ENCODE assay signal across 8 cellular contexts in the genomic region with DNA sequence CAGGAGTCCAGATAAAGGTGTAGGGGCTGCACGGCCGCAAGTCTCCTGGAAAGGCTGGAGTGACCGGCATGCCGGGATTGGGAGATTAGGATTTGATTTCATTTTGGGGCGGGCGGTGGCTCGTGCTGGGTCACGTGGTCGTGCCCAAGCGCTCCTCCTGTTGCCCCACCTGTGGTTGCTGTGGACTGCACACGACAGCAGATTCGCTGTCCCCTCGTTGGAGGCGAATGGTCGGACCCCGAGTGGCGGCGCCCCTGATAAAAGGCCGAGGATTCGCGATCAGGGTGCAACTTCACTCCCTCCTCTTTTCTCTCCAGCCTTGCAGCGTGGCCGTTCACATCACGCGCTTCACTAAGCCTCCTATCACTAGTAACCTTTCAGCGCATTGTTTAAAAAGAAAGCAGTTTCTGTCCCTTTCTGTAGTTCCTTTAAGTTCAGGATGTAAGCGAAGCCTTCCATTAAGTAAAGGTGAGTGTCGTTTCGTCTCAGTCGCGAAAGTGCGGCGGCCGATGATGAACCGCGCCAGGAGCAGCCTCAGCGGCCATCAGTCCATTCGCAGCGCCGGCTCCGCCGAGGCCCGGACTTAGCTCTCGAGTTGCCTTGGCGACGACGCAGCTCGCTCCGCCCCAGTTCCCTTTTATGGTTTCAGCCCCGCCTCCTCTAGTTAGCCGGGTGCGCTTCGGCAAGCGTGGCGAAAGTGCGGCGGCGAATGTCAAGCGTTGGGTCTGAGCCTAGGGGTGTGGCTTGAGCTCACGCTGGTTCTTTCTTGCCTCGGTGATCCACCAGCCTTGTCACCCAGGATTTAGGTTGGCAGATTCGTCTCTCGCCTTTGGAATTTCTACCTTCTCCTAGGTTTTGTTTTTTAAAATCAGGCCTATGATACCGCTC. TPM values are rescaled to one million over a fixed set of nuclear protein-coding genes. Genes with fewer than 3 reads are reported as not detected.
DNase-seq lines count a peak whose midpoint lies in the region; ATAC-seq, FAIRE-seq and TF ChIP-seq lines count a peak whose summit lies in the region.

No MANE protein-coding gene starts in this region.

- H3K27ac Mint-ChIP-seq in activated CD4-positive, alpha-beta memory T cell treated with anti-CD3 and anti-CD28 coated beads for 36 hours, result peak overlapping the region; percentile 97

- no peak for TF ChIP-seq RAD21 in HepG2 (CRISPR knock-in tag; IDR thresholded peaks at IDR 0.05)

- WGBS in HepG2 (ENCODE audit: low lambda C conversion rate), result 97% methylated on average over 64 of the region's 64 CpGs

- peaks cover 36% of the 10 kb centered on the region for H3K79me2 ChIP-seq in HepG2 (ENCODE audit: insufficient read depth, low read length)

- FAIRE-seq in HepG2 (lab: Jason Lieb, UNC), result no peak

- no peaks in the 10 kb centered on the region; the same call in 1 of the 2 replicates for H4K20me1 ChIP-seq in HepG2 (ENCODE audit: insufficient read depth, low read length)

- no peak overlapping the region for H2AFZ ChIP-seq in HepG2 (ENCODE audit: low read length)

- H3K4me1 Mint-ChIP-seq in activated CD4-positive, alpha-beta memory T cell treated with anti-CD3 and anti-CD28 coated beads for 36 hours (ENCODE audit: low read depth), result peaks cover 45% of the 10 kb centered on the region

- ATAC-seq in GM18907 (IDR thresholded peaks at IDR 0.05; ENCODE audit: unreplicated experiment) (peak; percentile 62), HG03159 (IDR thresholded peaks at IDR 0.05; ENCODE audit: unreplicated experiment) (peak; percentile 56), HepG2 (no peak)

- POLR2A ChIA-PET in AG04449 (lab: Yijun Ruan, JAX), result interaction anchor here (0.6 to 2.3 kb wide), 4 partner anchors 8 to 137 kb away, joined by 4 to 16 read pairs (median 6); a partner anchor contains a TSS
- POLR2A ChIA-PET in activated CD4-positive, alpha-beta memory T cell treated with anti-CD3 and anti-CD28 coated beads for 36 hours (lab: Charles Lee), result interaction anchor here (1.1 to 2.9 kb wide), 8 partner anchors 12 to 159 kb away, joined by 3 to 22 read pairs (median 8); a partner anchor contains a TSS
- POLR2A ChIA-PET in HepG2 (lab: Yijun Ruan, JAX), result interaction anchor here (2.0 kb wide), 1 partner anchor 12 kb away, joined by 5 read pairs; no protein-coding TSS in a partner anchor

- H3K4me3 Mint-ChIP-seq in activated CD4-positive, alpha-beta memory T cell treated with anti-CD3 and anti-CD28 coated beads for 36 hours, result peak overlapping the region; percentile 86

- no peaks in the 10 kb centered on the region; a peak in 1 of 5 replicates for H3K27me3 ChIP-seq in HepG2 (ENCODE audit: control insufficient read depth in 1 of 2, insufficient read depth in 2 of 2, low read length in 2 of 2)

- no peak overlapping the region for H3K27ac ChIP-seq in HepG2 (ENCODE audit: extremely low read length, insufficient read depth, low read length)

- H3K36me3 Mint-ChIP-seq in activated CD4-positive, alpha-beta memory T cell treated with anti-CD3 and anti-CD28 coated beads for 36 hours, result peaks cover 18% of the 10 kb centered on the region

- no peak overlapping the region for H3K4me2 ChIP-seq in HepG2 (ENCODE audit: low read depth, low read length)

- peaks cover 31% of the 10 kb centered on the region for H3K4me1 ChIP-seq in HepG2 (ENCODE audit: insufficient read depth, low read length)

- intact Hi-C loops in activated CD4-positive, alpha-beta memory T cell treated with anti-CD3 and anti-CD28 coated beads for 36 hours (cut with micrococcal nuclease), result loop anchor here (1.0 to 5.0 kb wide), 2 partner anchors 12 to 134 kb away; a partner anchor contains a TSS
- intact Hi-C loops in HepG2 (cut with micrococcal nuclease; ENCODE audit: unreplicated experiment), result no loop called here

- no peak for TF ChIP-seq POLR2A in HepG2 (IDR thresholded peaks at IDR 0.05; ENCODE audit: insufficient read depth in 1 of 2, low read depth in 2 of 2, low read length in 2 of 2)

- no peak overlapping the region for H3K9ac ChIP-seq in HepG2 (ENCODE audit: insufficient read depth, low read depth, low read length)

- TF ChIP-seq EP300 in HepG2 (IDR thresholded peaks at IDR 0.05; ENCODE audit: low read depth in 2 of 2, low read length in 2 of 2) (no peak), HepG2 (CRISPR knock-in tag; IDR thresholded peaks at IDR 0.05; ENCODE audit: borderline replicate concordance) (no peak)

- TF ChIP-seq CTCF in AG04449 (IDR thresholded peaks at IDR 0.05; ENCODE audit: insufficient read depth, low read length, missing control alignments), result no peak
- TF ChIP-seq CTCF in HepG2 (CRISPR knock-in tag; IDR thresholded peaks at IDR 0.05), result no peak

- CTCF ChIA-PET in AG04449 (lab: Yijun Ruan, JAX) (interaction anchor here (0.7 to 5.1 kb wide), 12 partner anchors 11 to 185 kb away, joined by 3 to 37 read pairs (median 3); a partner anchor contains a TSS), HepG2 (lab: Yijun Ruan, JAX; ENCODE audit: low intra/inter-chr PET ratio, low total read pairs) (no interaction called here)
- CTCF ChIA-PET in activated CD4-positive, alpha-beta memory T cell treated with anti-CD3 and anti-CD28 coated beads for 36 hours (lab: Charles Lee), result interaction anchor here (0.8 to 2.9 kb wide), 6 partner anchors 12 to 157 kb away, joined by 3 to 20 read pairs (median 4); no protein-coding TSS in a partner anchor

- peaks cover 4 to 26% of the 10 kb centered on the region in 2 experiments; a peak in 4 of 5 replicates for H3K36me3 ChIP-seq in HepG2 (replicated peaks in 1 of 2; ENCODE audit: control insufficient read depth in 1 of 2, insufficient read depth in 2 of 2, low read length in 2 of 2)

- H3K27me3 Mint-ChIP-seq in activated CD4-positive, alpha-beta memory T cell treated with anti-CD3 and anti-CD28 coated beads for 36 hours, result no peaks in the 10 kb centered on the region

- in situ Hi-C loops in HepG2 (cut with HindIII; ENCODE audit: extremely low pct_ligation_motif_present, low pct_unique_long_range_greater_than_20kb), result no loop called here

- no peaks in the 10 kb centered on the region for H3K9me3 Mint-ChIP-seq in activated CD4-positive, alpha-beta memory T cell treated with anti-CD3 and anti-CD28 coated beads for 36 hours

- DNase-seq in AG04449 (ENCODE audit: low read depth, low spot score) (peak; percentile 91), NCI-H524 treated with DMSO at 0.1 percent for 48 hours (lab: John Stamatoyannopoulos, UW) (peak; percentile 86), dermis microvascular lymphatic vessel endothelial cell (ENCODE audit: low read depth in 2 of 2) (peak; percentile 97 to 99), HepG2 (ENCODE audit: low spot score) (no peak)
- peak; percentile 98 for DNase-seq in activated CD4-positive, alpha-beta memory T cell treated with anti-CD3 and anti-CD28 coated beads for 36 hours
- DNase-seq in stimulated activated CD4-positive, alpha-beta T cell treated with anti-CD3 and anti-CD28 coated beads, Interleukin-2, amount 100 ng/mL, for 4 hours (ENCODE audit: low read depth), result peak; percentile 92

- no peaks in the 10 kb centered on the region for H3K9me3 ChIP-seq in HepG2 (ENCODE audit: low read length)

- BruUV-seq in HepG2 (replicated peaks; lab: Mats Ljungman, UMichigan), result no TSS peak

- peak overlapping the region; percentile 92 for H3K4me3 ChIP-seq in AG04449 (ENCODE audit: low read depth, low read length)
- H3K4me3 ChIP-seq in HepG2 (replicated peaks in 1 of 3; ENCODE audit: insufficient read depth in 1 of 3, low read depth in 2 of 3, low read length in 3 of 3), result no peak overlapping the region

RNA-seq across cellular contexts. Expression of a gene that starts 1.7 kb away (rescaled TPM):
- 10 to 100 TPM; 12.7 to 13.1 TPM for total RNA-seq in activated CD4-positive, alpha-beta memory T cell treated with anti-CD3 and anti-CD28 coated beads for 36 hours
- 18.2 and 26.4 TPM in 2 replicates for total RNA-seq in dermis microvascular lymphatic vessel endothelial cell
- total RNA-seq in HepG2 (2016; rRNA removed; fragmentation: Illumina TruSeq; extraction: Trizol), result 9.2 and 14.3 TPM in 2 replicates
- 6.7 and 9.0 TPM in 2 replicates for total RNA-seq in HepG2 (2016; cell fraction: cytosol; rRNA removed; fragmentation: Illumina TruSeq; extraction: Trizol; ENCODE audit: low read depth)
- 7.3 and 15.4 TPM in 2 replicates for total RNA-seq in HepG2 (2016; cell fraction: insoluble cytoplasmic fraction; rRNA removed; fragmentation: Illumina TruSeq; extraction: Trizol)
- 14.2 and 14.9 TPM in 2 replicates for total RNA-seq in HepG2 (2016; cell fraction: membrane; rRNA removed; fragmentation: Illumina TruSeq; extraction: Trizol)
- total RNA-seq in HepG2 (2016; cell fraction: nucleus; rRNA removed; fragmentation: Illumina TruSeq; extraction: Trizol), result 12.9 and 14.6 TPM in 2 replicates
- polyA plus RNA-seq in HepG2 (2011; rRNA removed), result 9.0 and 13.9 TPM in 2 replicates
- polyA plus RNA-seq in HepG2 (2011; cell fraction: cytosol; rRNA removed), result 7.3 and 11.2 TPM in 2 replicates
- 51.9 and 57.4 TPM in 2 replicates for polyA plus RNA-seq in HepG2 (2011; cell fraction: nucleus; rRNA removed)
- 9.6 and 15.6 TPM in 2 replicates for polyA plus RNA-seq in HepG2 (2012)
- 3.7 and 4.8 TPM in 2 replicates for polyA plus RNA-seq in HepG2 (2016; cell fraction: cytosol; fragmentation: Illumina TruSeq; extraction: Trizol; ENCODE audit: low read depth)
- polyA plus RNA-seq in HepG2 (2016; cell fraction: insoluble cytoplasmic fraction; fragmentation: Illumina TruSeq; extraction: Trizol; ENCODE audit: low read depth), result 8.4 and 10.5 TPM in 2 replicates
- polyA plus RNA-seq in HepG2 (2016; cell fraction: membrane; fragmentation: Illumina TruSeq; extraction: Trizol; ENCODE audit: low read depth), result 7.2 and 9.9 TPM in 2 replicates
- polyA plus RNA-seq in HepG2 (2016; cell fraction: nucleus; fragmentation: Illumina TruSeq; extraction: Trizol; ENCODE audit: insufficient read depth, low read depth), result 30.3 and 31.0 TPM in 2 replicates
- polyA minus RNA-seq in HepG2 (2011; rRNA and poly(A)+ RNA removed; ENCODE audit: low replicate concordance), result 11.1 and 11.5 TPM in 2 replicates
- 4.2 and 5.6 TPM in 2 replicates for polyA minus RNA-seq in HepG2 (2011; cell fraction: cytosol; rRNA and poly(A)+ RNA removed)
- 11.2 and 12.4 TPM in 2 replicates for polyA minus RNA-seq in HepG2 (2011; cell fraction: nucleus; rRNA and poly(A)+ RNA removed)

RNA-seq across cellular contexts. Expression of a gene that starts 12.2 kb away (rescaled TPM):
- 10 to 100 TPM; 29.8 to 30.1 TPM for total RNA-seq in activated CD4-positive, alpha-beta memory T cell treated with anti-CD3 and anti-CD28 coated beads for 36 hours
- total RNA-seq in dermis microvascular lymphatic vessel endothelial cell (17.7 and 22.0 TPM in 2 replicates), HepG2 (2016; rRNA removed; fragmentation: Illumina TruSeq; extraction: Trizol) (30.6 and 42.0 TPM in 2 replicates)
- 15.7 and 22.3 TPM in 2 replicates for total RNA-seq in HepG2 (2016; cell fraction: cytosol; rRNA removed; fragmentation: Illumina TruSeq; extraction: Trizol; ENCODE audit: low read depth)
- total RNA-seq in HepG2 (2016; cell fraction: insoluble cytoplasmic fraction; rRNA removed; fragmentation: Illumina TruSeq; extraction: Trizol), result 34.9 and 39.3 TPM in 2 replicates
- 28.5 and 42.7 TPM in 2 replicates for total RNA-seq in HepG2 (2016; cell fraction: membrane; rRNA removed; fragmentation: Illumina TruSeq; extraction: Trizol)
- 13.0 and 14.5 TPM in 2 replicates for total RNA-seq in HepG2 (2016; cell fraction: nucleus; rRNA removed; fragmentation: Illumina TruSeq; extraction: Trizol)
- 22.2 and 24.1 TPM in 2 replicates for polyA plus RNA-seq in HepG2 (2011; rRNA removed)
- polyA plus RNA-seq in HepG2 (2011; cell fraction: cytosol; rRNA removed), result 22.8 and 32.6 TPM in 2 replicates
- polyA plus RNA-seq in HepG2 (2011; cell fraction: nucleus; rRNA removed), result 31.3 and 38.6 TPM in 2 replicates
- polyA plus RNA-seq in HepG2 (2012), result 22.7 and 23.7 TPM in 2 replicates
- 28.4 and 37.8 TPM in 2 replicates for polyA plus RNA-seq in HepG2 (2016; cell fraction: cytosol; fragmentation: Illumina TruSeq; extraction: Trizol; ENCODE audit: low read depth)
- 62.1 and 65.3 TPM in 2 replicates for polyA plus RNA-seq in HepG2 (2016; cell fraction: insoluble cytoplasmic fraction; fragmentation: Illumina TruSeq; extraction: Trizol; ENCODE audit: low read depth)
- polyA plus RNA-seq in HepG2 (2016; cell fraction: membrane; fragmentation: Illumina TruSeq; extraction: Trizol; ENCODE audit: low read depth), result 40.2 and 48.8 TPM in 2 replicates
- 33.1 and 40.0 TPM in 2 replicates for polyA plus RNA-seq in HepG2 (2016; cell fraction: nucleus; fragmentation: Illumina TruSeq; extraction: Trizol; ENCODE audit: insufficient read depth, low read depth)
- 20.1 and 20.5 TPM in 2 replicates for polyA minus RNA-seq in HepG2 (2011; rRNA and poly(A)+ RNA removed; ENCODE audit: low replicate concordance)
- polyA minus RNA-seq in HepG2 (2011; cell fraction: cytosol; rRNA and poly(A)+ RNA removed), result 12.5 and 19.8 TPM in 2 replicates
- polyA minus RNA-seq in HepG2 (2011; cell fraction: nucleus; rRNA and poly(A)+ RNA removed), result 7.9 and 9.2 TPM in 2 replicates

RNA-seq across cellular contexts. Expression of a gene that starts 15.0 kb away (rescaled TPM):
- total RNA-seq in activated CD4-positive, alpha-beta memory T cell treated with anti-CD3 and anti-CD28 coated beads for 36 hours, result 1 to 10 TPM; 3.2 to 3.6 TPM
- 0.13 and 0.25 TPM in 2 replicates for total RNA-seq in dermis microvascular lymphatic vessel endothelial cell
- total RNA-seq in HepG2 (2016; rRNA removed; fragmentation: Illumina TruSeq; extraction: Trizol), result 0.62 and 0.63 TPM in 2 replicates
- total RNA-seq in HepG2 (2016; cell fraction: cytosol; rRNA removed; fragmentation: Illumina TruSeq; extraction: Trizol; ENCODE audit: low read depth), result 0.71 and 0.97 TPM in 2 replicates
- total RNA-seq in HepG2 (2016; cell fraction: insoluble cytoplasmic fraction; rRNA removed; fragmentation: Illumina TruSeq; extraction: Trizol), result 0.43 and 0.91 TPM in 2 replicates
- 1.4 and 1.9 TPM in 2 replicates for total RNA-seq in HepG2 (2016; cell fraction: membrane; rRNA removed; fragmentation: Illumina TruSeq; extraction: Trizol)
- 0.62 and 0.72 TPM in 2 replicates for total RNA-seq in HepG2 (2016; cell fraction: nucleus; rRNA removed; fragmentation: Illumina TruSeq; extraction: Trizol)
- polyA plus RNA-seq in HepG2 (2011; rRNA removed), result 0.26 and 0.39 TPM in 2 replicates
- 0.15 and 0.32 TPM in 2 replicates for polyA plus RNA-seq in HepG2 (2011; cell fraction: cytosol; rRNA removed)
- polyA plus RNA-seq in HepG2 (2011; cell fraction: nucleus; rRNA removed), result 1.2 and 1.3 TPM in 2 replicates
- 1.2 and 1.5 TPM in 2 replicates for polyA plus RNA-seq in HepG2 (2012)
- 1.3 TPM in 2 replicates for polyA plus RNA-seq in HepG2 (2016; cell fraction: cytosol; fragmentation: Illumina TruSeq; extraction: Trizol; ENCODE audit: low read depth)
- polyA plus RNA-seq in HepG2 (2016; cell fraction: insoluble cytoplasmic fraction; fragmentation: Illumina TruSeq; extraction: Trizol; ENCODE audit: low read depth), result 2.2 and 2.9 TPM in 2 replicates
- polyA plus RNA-seq in HepG2 (2016; cell fraction: membrane; fragmentation: Illumina TruSeq; extraction: Trizol; ENCODE audit: low read depth), result 1.2 and 1.5 TPM in 2 replicates
- 2.3 and 4.7 TPM in 2 replicates for polyA plus RNA-seq in HepG2 (2016; cell fraction: nucleus; fragmentation: Illumina TruSeq; extraction: Trizol; ENCODE audit: insufficient read depth, low read depth)
- 0.47 and 0.64 TPM in 2 replicates for polyA minus RNA-seq in HepG2 (2011; rRNA and poly(A)+ RNA removed; ENCODE audit: low replicate concordance)
- polyA minus RNA-seq in HepG2 (2011; cell fraction: cytosol; rRNA and poly(A)+ RNA removed), result 1.2 and 2.5 TPM in 2 replicates
- 0.37 and 0.39 TPM in 2 replicates for polyA minus RNA-seq in HepG2 (2011; cell fraction: nucleus; rRNA and poly(A)+ RNA removed)

RNA-seq across cellular contexts. Expression of a gene that starts 52.4 kb away (rescaled TPM):
- total RNA-seq in activated CD4-positive, alpha-beta memory T cell treated with anti-CD3 and anti-CD28 coated beads for 36 hours, result 10 to 100 TPM; 89.6 to 98.4 TPM
- total RNA-seq in dermis microvascular lymphatic vessel endothelial cell (4.2 and 6.6 TPM in 2 replicates), HepG2 (2016; rRNA removed; fragmentation: Illumina TruSeq; extraction: Trizol) (7.4 and 32.0 TPM in 2 replicates)
- total RNA-seq in HepG2 (2016; cell fraction: cytosol; rRNA removed; fragmentation: Illumina TruSeq; extraction: Trizol; ENCODE audit: low read depth), result 7.3 and 8.3 TPM in 2 replicates
- total RNA-seq in HepG2 (2016; cell fraction: insoluble cytoplasmic fraction; rRNA removed; fragmentation: Illumina TruSeq; extraction: Trizol), result 6.5 and 35.8 TPM in 2 replicates
- 6.0 and 7.3 TPM in 2 replicates for total RNA-seq in HepG2 (2016; cell fraction: membrane; rRNA removed; fragmentation: Illumina TruSeq; extraction: Trizol)
- 36.9 and 51.6 TPM in 2 replicates for total RNA-seq in HepG2 (2016; cell fraction: nucleus; rRNA removed; fragmentation: Illumina TruSeq; extraction: Trizol)
- 51.1 and 51.4 TPM in 2 replicates for polyA plus RNA-seq in HepG2 (2011; rRNA removed)
- 13.6 and 14.3 TPM in 2 replicates for polyA plus RNA-seq in HepG2 (2011; cell fraction: cytosol; rRNA removed)
- 292 and 390 TPM in 2 replicates for polyA plus RNA-seq in HepG2 (2011; cell fraction: nucleus; rRNA removed)
- polyA plus RNA-seq in HepG2 (2012), result 58.9 and 85.4 TPM in 2 replicates
- polyA plus RNA-seq in HepG2 (2016; cell fraction: cytosol; fragmentation: Illumina TruSeq; extraction: Trizol; ENCODE audit: low read depth), result 7.0 and 7.7 TPM in 2 replicates
- 18.3 and 19.4 TPM in 2 replicates for polyA plus RNA-seq in HepG2 (2016; cell fraction: insoluble cytoplasmic fraction; fragmentation: Illumina TruSeq; extraction: Trizol; ENCODE audit: low read depth)
- 9.9 and 14.8 TPM in 2 replicates for polyA plus RNA-seq in HepG2 (2016; cell fraction: membrane; fragmentation: Illumina TruSeq; extraction: Trizol; ENCODE audit: low read depth)
- polyA plus RNA-seq in HepG2 (2016; cell fraction: nucleus; fragmentation: Illumina TruSeq; extraction: Trizol; ENCODE audit: insufficient read depth, low read depth), result 320 and 335 TPM in 2 replicates
- polyA minus RNA-seq in HepG2 (2011; rRNA and poly(A)+ RNA removed; ENCODE audit: low replicate concordance), result 16.6 and 30.8 TPM in 2 replicates
- polyA minus RNA-seq in HepG2 (2011; cell fraction: cytosol; rRNA and poly(A)+ RNA removed), result 4.3 and 4.6 TPM in 2 replicates
- 49.0 and 61.0 TPM in 2 replicates for polyA minus RNA-seq in HepG2 (2011; cell fraction: nucleus; rRNA and poly(A)+ RNA removed)
